8 cellular contexts compared by ENCODE assay signal in genomic region chr22:25081409-25081824, GRCh38.
DNase-seq lines count a peak whose midpoint lies in the region; ATAC-seq, FAIRE-seq and TF ChIP-seq lines count a peak whose summit lies in the region.

No MANE protein-coding gene starts in this region.

- H4K20me1 ChIP-seq in H1 (replicated peaks in 1 of 2; ENCODE audit: control insufficient read depth in 1 of 2, insufficient read depth in 2 of 2, low read length in 2 of 2), result peaks cover 0 to 1% of the 10 kb centered on the region in 2 experiments

- TF ChIP-seq POLR2A in H1 (IDR thresholded peaks at IDR 0.05; ENCODE audit: control extremely low read depth in 1 of 2, low read depth in 2 of 2, low read length in 2 of 2), result no peak

- H3K36me3 Mint-ChIP-seq in WTC11 (no peaks in the 10 kb centered on the region), osteocyte (ENCODE audit: unreplicated experiment) (no peaks in the 10 kb centered on the region)

- no peak overlapping the region for H2BK5ac ChIP-seq in H1 (ENCODE audit: low read depth, low read length)

- no peak overlapping the region for H4K8ac ChIP-seq in H1 (ENCODE audit: extremely low read depth, insufficient read depth, low read length)

- H3K9me3 Mint-ChIP-seq in WTC11, result no peaks in the 10 kb centered on the region
- no peaks in the 10 kb centered on the region for H3K9me3 Mint-ChIP-seq in osteocyte (ENCODE audit: unreplicated experiment)

- H3K9me3 ChIP-seq in H1 (ENCODE audit: insufficient read depth in 2 of 2, low read depth in 1 of 2, low read length in 1 of 2), result no peaks in the 10 kb centered on the region

- no peak overlapping the region for H3K14ac ChIP-seq in H1 (ENCODE audit: insufficient read length)

- H4K5ac ChIP-seq in H1 (ENCODE audit: insufficient read length, low read depth, low read length), result no peak overlapping the region

- H3K9ac ChIP-seq in H1 (replicated peaks in 1 of 4; ENCODE audit: extremely low read depth in 1 of 4, low read depth in 3 of 4, low read length in 3 of 4), result no peak overlapping the region

- H3K36me3 ChIP-seq in H1 (ENCODE audit: control insufficient read depth in 2 of 4, insufficient read depth in 4 of 4, low read length in 3 of 4), result no peaks in the 10 kb centered on the region

- no peak overlapping the region for H3K18ac ChIP-seq in H1 (ENCODE audit: extremely low read depth, low read length)

- 27% methylated on average over 3 of the region's 3 CpGs; no CpG with 5 or more reads in 1 of the 2 experiments for WGBS in H1 (ENCODE audit: extremely low coverage in 1 of 2, insufficient coverage in 1 of 2, insufficient read length in 1 of 2, insufficient replicate concordance in 2 of 2, low coverage in 1 of 2, low lambda C conversion rate in 2 of 2, missing lambda C conversion rate in 1 of 2), 2 experiments

- no peak overlapping the region for H2BK15ac ChIP-seq in H1 (ENCODE audit: low read length)

- H3K23ac ChIP-seq in H1 (ENCODE audit: insufficient read length), result no peak overlapping the region

- TF ChIP-seq CTCF in WTC11 (IDR thresholded peaks at IDR 0.05) (no peak; the same call in 1 of the 2 replicates), H1 (IDR thresholded peaks at IDR 0.05; ENCODE audit: control extremely low read depth in 1 of 3, insufficient read depth in 1 of 3, low read depth in 1 of 3, low read length in 3 of 3) (peak; percentile 69 to 79 (median 77)), osteocyte (IDR thresholded peaks at IDR 0.05) (peak; percentile 62), omental fat pad (IDR thresholded peaks at IDR 0.05) (no peak)

- H3K4me1 ChIP-seq in H1 (replicated peaks in 1 of 4; ENCODE audit: control insufficient read depth in 3 of 4, insufficient read depth in 4 of 4, low read length in 3 of 4), result peaks cover 0 to 3% (median 0%) of the 10 kb centered on the region in 4 experiments; a peak in 2 of 7 replicates

- no peak overlapping the region for H3K4me2 ChIP-seq in H1 (ENCODE audit: insufficient read depth in 1 of 2, low read depth in 2 of 2, low read length in 2 of 2)

- DNase-seq in EH (ENCODE audit: low read depth), result peak; percentile 1
- DNase-seq in HTR-8/SVneo (ENCODE audit: insufficient read length, low spot score), result peak; percentile 13
- peak; percentile 68 for DNase-seq in WTC11 (ENCODE audit: low spot score)
- DNase-seq in H1 (ENCODE audit: low read depth in 1 of 2, low spot score in 2 of 2), result peak in 1 of 2 experiments; percentile 66
- no peak for DNase-seq in osteocyte (ENCODE audit: extremely low spot score, unreplicated experiment)
- DNase-seq in omental fat pad (ENCODE audit: low spot score), result no peak
- DNase-seq in middle frontal gyrus (ENCODE audit: extremely low spot score, low spot score), result no peak

- H3K27me3 ChIP-seq in H1 (replicated peaks in 1 of 4; ENCODE audit: control insufficient read depth in 3 of 4, extremely low read depth in 1 of 4, insufficient read depth in 3 of 4, low read length in 3 of 4), result no peaks in the 10 kb centered on the region

- no peak overlapping the region for H3K27ac ChIP-seq in H1 (ENCODE audit: low read depth, low read length)

- H3K4me3 ChIP-seq in H1 (ENCODE audit: extremely low read depth in 1 of 4, insufficient read depth in 2 of 4, low read depth in 3 of 4, low read length in 4 of 4), result no peak overlapping the region

- CTCF ChIA-PET in WTC11 (lab: Charles Lee) (interaction anchor here (0.6 to 3.4 kb wide), 30 partner anchors 9 to 692 kb away, joined by 3 to 29 read pairs (median 4); no protein-coding TSS in a partner anchor), H1 (lab: Charles Lee; ENCODE audit: partially characterized antibody) (interaction anchor here (0.6 to 5.1 kb wide), 33 partner anchors 9 to 282 kb away, joined by 3 to 43 read pairs (median 5); partner anchors contain the start of gene CRYBB3)

- H3K27me3 Mint-ChIP-seq in WTC11 (ENCODE audit: low read depth) (no peaks in the 10 kb centered on the region; the same call in 1 of the 2 replicates), osteocyte (ENCODE audit: unreplicated experiment) (no peaks in the 10 kb centered on the region)

- H4K91ac ChIP-seq in H1 (replicated peaks; ENCODE audit: insufficient read length, low read length), result no peak overlapping the region

- no peaks in the 10 kb centered on the region; a peak in 1 of 4 replicates for H3K79me2 ChIP-seq in H1 (ENCODE audit: control insufficient read depth in 1 of 2, insufficient read depth in 2 of 2, low read length in 2 of 2)

- no peak overlapping the region for H2BK20ac ChIP-seq in H1 (ENCODE audit: low read length)

- FAIRE-seq in HTR-8/SVneo (lab: Jason Lieb, UNC), result no peak
- FAIRE-seq in H1 (lab: Jason Lieb, UNC), result peak; percentile 45

- H3K4me3 Mint-ChIP-seq in WTC11, result no peak overlapping the region
- no peak overlapping the region for H3K4me3 Mint-ChIP-seq in osteocyte (ENCODE audit: unreplicated experiment)

- ATAC-seq in WTC11, result peak; percentile 68
- ATAC-seq in omental fat pad (ENCODE audit: low FRiP score), result no peak
- no peak for ATAC-seq in GM21786 (IDR thresholded peaks at IDR 0.05; ENCODE audit: unreplicated experiment)

- H3K27ac Mint-ChIP-seq in WTC11 (no peak overlapping the region), osteocyte (ENCODE audit: unreplicated experiment) (no peak overlapping the region)

- H3K23me2 ChIP-seq in H1 (ENCODE audit: low read depth, low read length), result no peaks in the 10 kb centered on the region

- H3K4me1 Mint-ChIP-seq in WTC11 (no peaks in the 10 kb centered on the region), osteocyte (ENCODE audit: unreplicated experiment) (peaks cover 4% of the 10 kb centered on the region)

- no peak for TF ChIP-seq EP300 in H1 (IDR thresholded peaks at IDR 0.05; ENCODE audit: borderline replicate concordance in 1 of 2, low read depth in 2 of 2, low read length in 2 of 2)

- H2AFZ ChIP-seq in H1 (ENCODE audit: low read length), result no peak overlapping the region

- H3K79me1 ChIP-seq in H1 (ENCODE audit: low read depth, low read length), result peaks cover 3% of the 10 kb centered on the region

- TF ChIP-seq RAD21 in H1 (IDR thresholded peaks at IDR 0.05 in 1 of 2, conservative IDR thresholded peaks at IDR 0.05 in 1 of 2; ENCODE audit: low read depth in 2 of 2, low read length in 2 of 2), result peak; percentile 89 to 90

- no peak overlapping the region for H2AK5ac ChIP-seq in H1 (ENCODE audit: low read depth, low read length)

- POLR2A ChIA-PET in WTC11 (lab: Charles Lee), result no interaction called here
- POLR2A ChIA-PET in H1 (lab: Charles Lee; ENCODE audit: partially characterized antibody), result interaction anchor here (0.9 to 1.5 kb wide), 3 partner anchors 17 to 155 kb away, joined by 3 read pairs; no protein-coding TSS in a partner anchor

- H3K4ac ChIP-seq in H1 (replicated peaks; ENCODE audit: insufficient read length, low read depth, low read length), result no peak overlapping the region

- H2BK120ac ChIP-seq in H1 (replicated peaks; ENCODE audit: low read depth, low read length), result no peak overlapping the region

- H3K56ac ChIP-seq in H1 (replicated peaks; ENCODE audit: insufficient read length, low read depth, low read length), result no peak overlapping the region

- H2BK12ac ChIP-seq in H1 (ENCODE audit: low read depth, low read length), result no peak overlapping the region

TF ChIP-seq in WTC11, 78 proteins besides CTCF, POLR2A, EP300 and RAD21:
- no peak for TF ChIP-seq MAX (CRISPR knock-in tag; IDR thresholded peaks at IDR 0.05)
- TF ChIP-seq ATF1 (CRISPR knock-in tag; IDR thresholded peaks at IDR 0.05), result no peak
- TF ChIP-seq TCF7 (CRISPR knock-in tag; IDR thresholded peaks at IDR 0.05; ENCODE audit: low read depth), result no peak

TF ChIP-seq in H1, 55 proteins besides CTCF, POLR2A, EP300 and RAD21:
- TF ChIP-seq MAX (IDR thresholded peaks at IDR 0.05), result peak; percentile 28; the same call in 1 of the 2 replicates
- no peak for TF ChIP-seq ZNF274 (IDR thresholded peaks at IDR 0.05; ENCODE audit: borderline replicate concordance, extremely low read depth, low read length)
- TF ChIP-seq RXRA (IDR thresholded peaks at IDR 0.05; ENCODE audit: insufficient read depth, low read depth, low read length), result no peak
- TF ChIP-seq SAP30 (IDR thresholded peaks at IDR 0.05; ENCODE audit: insufficient read depth, insufficient replicate concordance, low read length), result no peak

Comparison
In these comparisons a context has a peak if more than half of its experiments do, and no peak if none do; other contexts are left out.
1. DNase-seq: peak in EH (single experiment), HTR-8/SVneo (single experiment) and WTC11 (single experiment); none in osteocyte (single experiment), omental fat pad (single experiment) and middle frontal gyrus (single experiment).
2. CTCF ChIP-seq: peak in H1 (3 of 3) and osteocyte (single experiment); none in WTC11 (single experiment) and omental fat pad (0 of 3).